Comparison of ENCODE assay signal across 9 cellular contexts in genomic region chr4:26061248-26061986, GRCh38.
DNase-seq lines count a peak whose midpoint lies in the region; ATAC-seq, FAIRE-seq and TF ChIP-seq lines count a peak whose summit lies in the region.
"Had no signal": no experiment of that assay in that cellular context is flagged by ENCODE, and none has a peak within 500 bp of the region (broad histone marks: within the 10 kb centered on the region; RNA-seq: fewer than 3 reads in every experiment).

No MANE protein-coding gene starts in this region.

- H3K9me3 Mint-ChIP-seq in activated naive CD4-positive, alpha-beta T cell treated with anti-CD3 and anti-CD28 coated beads, Interleukin-2, amount 10 ng/mL, durations not matched to agents 7 days and 5 days: no peaks in the 10 kb centered on the region

- no peaks in the 10 kb centered on the region for H3K36me3 Mint-ChIP-seq in activated naive CD4-positive, alpha-beta T cell treated with anti-CD3 and anti-CD28 coated beads, Interleukin-2, amount 10 ng/mL, durations not matched to agents 7 days and 5 days

- TF ChIP-seq CTCF in C4-2B (conservative IDR thresholded peaks at IDR 0.05) (peak; percentile 87), Loucy (conservative IDR thresholded peaks at IDR 0.05; ENCODE audit: low read length) (peak; percentile 63), kidney (IDR thresholded peaks at IDR 0.05; ENCODE audit: borderline replicate concordance, extremely low read depth, insufficient read depth) (peak; percentile 38)

- H3K9me2 ChIP-seq in Loucy (replicated peaks; ENCODE audit: low read depth, low read length): no peaks in the 10 kb centered on the region

- intact Hi-C loops in kidney (cut with DNase I): no loop called here

- peaks cover 22% of the 10 kb centered on the region for H3K27me3 Mint-ChIP-seq in activated naive CD4-positive, alpha-beta T cell treated with anti-CD3 and anti-CD28 coated beads, Interleukin-2, amount 10 ng/mL, durations not matched to agents 7 days and 5 days

- no peaks in the 10 kb centered on the region for H3K4me1 ChIP-seq in Loucy (ENCODE audit: insufficient read depth, low read length, poor library complexity, severe bottlenecking)
- H3K4me1 ChIP-seq in kidney (ENCODE audit: control insufficient read depth in 1 of 2, insufficient read depth in 1 of 2, low read depth in 1 of 2, low read length in 2 of 2): no peaks in the 10 kb centered on the region

- H3F3A ChIP-seq in Loucy (ENCODE audit: low read depth): no peaks in the 10 kb centered on the region

- peak; percentile 53 for DNase-seq in activated naive CD4-positive, alpha-beta T cell treated with anti-CD3 and anti-CD28 coated beads, Interleukin-2, amount 10 ng/mL, durations not matched to agents 7 days and 5 days
- DNase-seq in kidney: no peak
- no peak for DNase-seq in NCI-H1694 treated with DMSO at 0.1 percent for 48 hours (lab: John Stamatoyannopoulos, UW)
- DNase-seq in activated CD4-positive, CD25-positive, alpha-beta regulatory T cell treated with anti-CD3 and anti-CD28 coated beads, Interleukin-2, amount 50 U/mL, for 72 hours: no peak

- H3K27ac ChIP-seq in C4-2B (no peak overlapping the region), kidney (ENCODE audit: low read depth in 2 of 2, low read length in 2 of 2) (no peak overlapping the region)

- H3K9me3 ChIP-seq in Loucy (ENCODE audit: insufficient read depth, low read depth, low read length) (no peaks in the 10 kb centered on the region), kidney (ENCODE audit: control insufficient read depth in 1 of 2, low read length in 2 of 2) (no peaks in the 10 kb centered on the region)

- CTCF ChIA-PET in activated naive CD4-positive, alpha-beta T cell treated with anti-CD3 and anti-CD28 coated beads, Interleukin-2, amount 10 ng/mL, durations not matched to agents 7 days and 5 days (lab: Charles Lee): interaction anchor here (0.5 to 8.2 kb wide), 13 partner anchors 15 to 762 kb away, joined by 3 to 97 read pairs (median 3); no protein-coding TSS in a partner anchor

- H3K4me1 Mint-ChIP-seq in activated naive CD4-positive, alpha-beta T cell treated with anti-CD3 and anti-CD28 coated beads, Interleukin-2, amount 10 ng/mL, durations not matched to agents 7 days and 5 days: peaks cover 4% of the 10 kb centered on the region

- H3K4me3 ChIP-seq in Loucy (ENCODE audit: low read length, poor library complexity, severe bottlenecking) (no peak overlapping the region), kidney (ENCODE audit: low read length in 2 of 2) (no peak overlapping the region)

- H3K36me3 ChIP-seq in Loucy (ENCODE audit: insufficient read depth, low read length) (no peaks in the 10 kb centered on the region), kidney (ENCODE audit: control insufficient read depth in 1 of 2, insufficient read depth in 2 of 2, low read length in 2 of 2) (no peaks in the 10 kb centered on the region)

- ATAC-seq in GM18868 (IDR thresholded peaks at IDR 0.05; ENCODE audit: unreplicated experiment) (peak; percentile 72), GM21360 (IDR thresholded peaks at IDR 0.05; ENCODE audit: unreplicated experiment) (no peak)

- H3K9ac ChIP-seq in Loucy (ENCODE audit: low read depth, low read length, poor library complexity, severe bottlenecking): no peak overlapping the region
- no peak overlapping the region for H3K9ac ChIP-seq in kidney (ENCODE audit: low read length in 2 of 2)

- H3K27ac Mint-ChIP-seq in activated naive CD4-positive, alpha-beta T cell treated with anti-CD3 and anti-CD28 coated beads, Interleukin-2, amount 10 ng/mL, durations not matched to agents 7 days and 5 days: no peak overlapping the region

- H2AFZ ChIP-seq in Loucy (ENCODE audit: low read length): no peak overlapping the region

- no peak for FAIRE-seq in kidney (lab: Jason Lieb, UNC)
- FAIRE-seq: islet of Langerhans had no signal

- H3K4me3 Mint-ChIP-seq in activated naive CD4-positive, alpha-beta T cell treated with anti-CD3 and anti-CD28 coated beads, Interleukin-2, amount 10 ng/mL, durations not matched to agents 7 days and 5 days: no peak overlapping the region

- no peaks in the 10 kb centered on the region for H3K79me2 ChIP-seq in Loucy (ENCODE audit: insufficient read depth, low read length)

- H4K20me1 ChIP-seq in Loucy (ENCODE audit: insufficient read depth, low read length, poor library complexity, severe bottlenecking): no peaks in the 10 kb centered on the region

- H3K4me2 ChIP-seq in Loucy (ENCODE audit: low read depth, low read length, poor library complexity, severe bottlenecking): no peak overlapping the region

- no peaks in the 10 kb centered on the region for H3K27me3 ChIP-seq in Loucy (ENCODE audit: insufficient read depth, low read length, poor library complexity, severe bottlenecking)
